Comparison of ENCODE assay signal across 9 cellular contexts in genomic region chr1:179251675-179252074, GRCh38. TPM values are rescaled to one million over a fixed set of nuclear protein-coding genes. Genes with fewer than 3 reads are reported as not detected.
DNase-seq lines count a peak whose midpoint lies in the region; ATAC-seq and TF ChIP-seq lines count a peak whose summit lies in the region.
"Had no signal": no experiment of that assay in that cellular context is flagged by ENCODE, and none has a peak within 500 bp of the region (broad histone marks: within the 10 kb centered on the region; RNA-seq: fewer than 3 reads in every experiment).

No MANE protein-coding gene starts in this region.

- CTCF ChIA-PET in Panc1 (lab: Charles Lee), result interaction anchor here (0.9 to 1.1 kb wide), 3 partner anchors 42 to 563 kb away, joined by 3 read pairs; partner anchors contain the start of gene SOAT1

- POLR2A ChIA-PET in Panc1 (lab: Charles Lee), result interaction anchor here (0.9 kb wide), 1 partner anchor 171 kb away, joined by 11 read pairs; no protein-coding TSS in a partner anchor

- peak; percentile 85; the same call in 1 of the 2 replicates for ATAC-seq in Panc1
- ATAC-seq in GM21723 (IDR thresholded peaks at IDR 0.05; ENCODE audit: unreplicated experiment), result no peak
- no peak for ATAC-seq in T-helper 17 cell

- H3K4me1 Mint-ChIP-seq in T-helper 17 cell, result no peaks in the 10 kb centered on the region

- TF ChIP-seq CTCF in Panc1 (IDR thresholded peaks at IDR 0.05), result no peak; the same call in 1 of the 2 replicates
- peak in 2 of 6 experiments; percentile 12 to 40 for TF ChIP-seq CTCF in esophagus squamous epithelium (IDR thresholded peaks at IDR 0.05)

- no peaks in the 10 kb centered on the region for H3K4me1 ChIP-seq in Panc1 (ENCODE audit: control insufficient read depth, insufficient read depth, low read length)
- no peaks in the 10 kb centered on the region for H3K4me1 ChIP-seq in esophagus squamous epithelium
- H3K4me1 ChIP-seq: upper lobe of left lung had no signal

- no peaks in the 10 kb centered on the region for H3K36me3 Mint-ChIP-seq in T-helper 17 cell (ENCODE audit: low read depth)

- 21 to 50% methylated on average over 1 of the region's 1 CpG for WGBS in esophagus squamous epithelium, 2 donors

- H3K27ac ChIP-seq in Panc1 (ENCODE audit: low read length), result no peak overlapping the region
- no peak overlapping the region for H3K27ac ChIP-seq in esophagus squamous epithelium
- H3K27ac ChIP-seq: upper lobe of left lung had no signal

- in situ Hi-C loops in Panc1 (cut with HindIII; ENCODE audit: low pct_unique_long_range_greater_than_20kb, low sequenced_read_pairs), result no loop called here

- no peak for TF ChIP-seq POLR2A in esophagus squamous epithelium (IDR thresholded peaks at IDR 0.05)

- H3K27ac Mint-ChIP-seq in T-helper 17 cell, result no peak overlapping the region

- peaks cover 6% of the 10 kb centered on the region for H3K27me3 Mint-ChIP-seq in T-helper 17 cell

- DNase-seq in NOMO-1 treated with DMSO at 0.1 percent for 48 hours (lab: John Stamatoyannopoulos, UW; ENCODE audit: unreplicated experiment) (peak; percentile 14), NOMO-1 (lab: John Stamatoyannopoulos, UW; ENCODE audit: unreplicated experiment in 2 of 2) (no peak), Panc1 (ENCODE audit: low read depth, low spot score) (peak; percentile 38), foreskin melanocyte (peak; percentile 25), superior temporal gyrus (ENCODE audit: extremely low spot score) (peak; percentile 65), T-helper 17 cell (no peak), esophagus squamous epithelium (lab: John Stamatoyannopoulos, UW) (no peak)
- DNase-seq: upper lobe of left lung had no signal

- no peak overlapping the region for H3K4me3 Mint-ChIP-seq in T-helper 17 cell

- H3K9me3 ChIP-seq in Panc1 (ENCODE audit: control insufficient read depth, insufficient read depth, low read depth, low read length), result no peaks in the 10 kb centered on the region
- no peaks in the 10 kb centered on the region for H3K9me3 ChIP-seq in T-helper 17 cell (ENCODE audit: control insufficient read depth, low read length, poor library complexity, severe bottlenecking)
- no peaks in the 10 kb centered on the region for H3K9me3 ChIP-seq in esophagus squamous epithelium
- H3K9me3 ChIP-seq: upper lobe of left lung had no signal

- no peak overlapping the region for H3K4me3 ChIP-seq in Panc1 (ENCODE audit: low read depth in 2 of 2, low read length in 2 of 2)
- no peak overlapping the region for H3K4me3 ChIP-seq in esophagus squamous epithelium
- H3K4me3 ChIP-seq: upper lobe of left lung had no signal

- no TSS peak for BruUV-seq in Panc1 (replicated peaks; lab: Mats Ljungman, UMichigan)

- intact Hi-C loops in Panc1 (cut with micrococcal nuclease; ENCODE audit: unreplicated experiment), result loop anchor here (1.0 to 10.0 kb wide), 3 partner anchors 41 to 343 kb away; partner anchors contain the start of gene TDRD5
- intact Hi-C loops in esophagus squamous epithelium (cut with DNase I), result no loop called here

- no peaks in the 10 kb centered on the region for H3K27me3 ChIP-seq in Panc1 (ENCODE audit: control insufficient read depth, insufficient read depth, low read length)
- H3K27me3 ChIP-seq in esophagus squamous epithelium, result no peaks in the 10 kb centered on the region
- H3K27me3 ChIP-seq: upper lobe of left lung had no signal

- no peaks in the 10 kb centered on the region for H3K36me3 ChIP-seq in Panc1 (ENCODE audit: control insufficient read depth, insufficient read depth, low read length)
- H3K36me3 ChIP-seq in esophagus squamous epithelium, result no peaks in the 10 kb centered on the region
- H3K36me3 ChIP-seq: upper lobe of left lung had no signal

RNA-seq across cellular contexts. Expression of gene ABL2, which starts 22.2 kb away (rescaled TPM):
- 38.3 TPM for total RNA-seq in Panc1 (2021; ENCODE audit: unreplicated experiment)
- 7.1 TPM for polyA plus RNA-seq in Panc1 (2012; ENCODE audit: insufficient read length)
- total RNA-seq in T-helper 17 cell, result 10 to 100 TPM; 12.5 to 15.3 TPM
- 10 to 100 TPM in 1 of 4 donors, 1 to 10 TPM in 3; 3.3 to 12.0 (median 6.2) TPM for total RNA-seq in esophagus squamous epithelium

RNA-seq across cellular contexts. Expression of gene SOAT1, which starts 41.9 kb away (rescaled TPM):
- total RNA-seq in Panc1 (2021; ENCODE audit: unreplicated experiment), result 57.2 TPM
- 13.3 TPM for polyA plus RNA-seq in Panc1 (2012; ENCODE audit: insufficient read length)
- total RNA-seq in T-helper 17 cell, result 10 to 100 TPM; 35.4 to 38.7 TPM
- total RNA-seq in esophagus squamous epithelium, result 1 to 10 TPM; 1.7 to 8.0 (median 4.9) TPM

Comparison
In these comparisons a context has a peak if more than half of its experiments do, and no peak if none do; other contexts are left out.
1. DNase-seq: peak in NOMO-1 treated with DMSO at 0.1 percent for 48 hours (single experiment), Panc1 (single experiment), foreskin melanocyte (single experiment) and superior temporal gyrus (single experiment); none in NOMO-1 (0 of 2), T-helper 17 cell (0 of 3) and esophagus squamous epithelium (single experiment).